In the genomic region with DNA sequence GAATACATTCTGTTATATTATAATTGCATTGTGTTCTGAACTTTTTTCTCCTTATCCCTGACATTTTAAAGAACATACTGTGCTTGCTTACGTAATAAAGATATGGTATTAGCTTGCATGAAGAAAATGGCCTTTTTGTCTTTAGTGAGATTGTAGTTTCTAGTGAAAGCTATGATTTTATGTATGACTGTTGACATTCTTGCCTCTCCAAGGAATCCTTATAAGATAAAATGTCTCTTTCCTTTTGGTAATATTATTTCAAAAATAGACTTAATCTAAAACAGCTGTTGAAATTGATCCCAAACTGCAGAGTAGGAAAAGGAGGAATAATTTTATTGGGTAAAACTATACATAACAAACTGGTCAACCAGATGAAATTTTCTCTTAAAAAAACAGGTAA, we compare ENCODE assay signal across 29 cellular contexts. TPM values are rescaled to one million over a fixed set of nuclear protein-coding genes. Genes with fewer than 3 reads are reported as not detected.
DNase-seq lines count a peak whose midpoint lies in the region; ATAC-seq and TF ChIP-seq lines count a peak whose summit lies in the region.
"Had no signal": no experiment of that assay in that cellular context is flagged by ENCODE, and none has a peak within 500 bp of the region (broad histone marks: within the 10 kb centered on the region; RNA-seq: fewer than 3 reads in every experiment).

No MANE protein-coding gene starts in this region.

- ATAC-seq in SK-N-SH treated with all-trans-retinoic acid at 6 μM for 48 hours = no peak
- ATAC-seq in left lung = no peak
- ATAC-seq: GM23338, HepG2, PC-3 had no signal

- H3K79me2 ChIP-seq in SK-N-SH (ENCODE audit: insufficient read depth) = no peaks in the 10 kb centered on the region

- H3K4me1 ChIP-seq in SK-N-SH (ENCODE audit: control insufficient read depth in 1 of 2, insufficient read depth in 2 of 2, low read depth in 1 of 2, low read length in 1 of 2) (no peaks in the 10 kb centered on the region), tibial nerve (no peaks in the 10 kb centered on the region), left lung (no peaks in the 10 kb centered on the region)
- H3K4me1 ChIP-seq: BE2C, SJSA1 had no signal

- no peak overlapping the region for H2AFZ ChIP-seq in SK-N-SH (ENCODE audit: low read depth)
- H2AFZ ChIP-seq: GM23338 had no signal

- H3K27ac Mint-ChIP-seq in mesothelial cell of epicardium = peak overlapping the region; percentile 44
- H3K27ac Mint-ChIP-seq: CD14-positive monocyte, GM23338, H9 had no signal

- H3K27ac ChIP-seq in SK-N-SH (ENCODE audit: low read depth in 2 of 2, low read length in 1 of 2) (no peak overlapping the region; a peak in 2 of 4 replicates), tibial nerve (no peak overlapping the region), left lung (no peak overlapping the region)
- H3K27ac ChIP-seq: 22Rv1, SJSA1 had no signal

- TF ChIP-seq EP300 in SK-N-SH (IDR thresholded peaks at IDR 0.05; ENCODE audit: borderline replicate concordance in 1 of 2, low read depth in 1 of 2, low read length in 1 of 2) (no peak), tibial nerve (IDR thresholded peaks at IDR 0.05) (no peak)

- peaks cover 4% of the 10 kb centered on the region for H3K4me1 Mint-ChIP-seq in mesothelial cell of epicardium
- H3K4me1 Mint-ChIP-seq: CD14-positive monocyte; CD8-positive, alpha-beta memory T cell; GM23338; H9 had no signal

- peaks cover 21% of the 10 kb centered on the region for H3K9me3 Mint-ChIP-seq in mesothelial cell of epicardium

- no peaks in the 10 kb centered on the region for H4K20me1 ChIP-seq in SK-N-SH (ENCODE audit: insufficient read depth)

- peaks cover 3% of the 10 kb centered on the region for H3K36me3 Mint-ChIP-seq in mesothelial cell of epicardium
- H3K36me3 Mint-ChIP-seq: CD14-positive monocyte had no signal

- CTCF ChIA-PET in SK-N-SH (lab: Yijun Ruan, JAX) = interaction anchor here (0.7 kb wide), 1 partner anchor 126 kb away, joined by 3 read pairs; no protein-coding TSS in a partner anchor

- peaks cover 2% of the 10 kb centered on the region for H3F3A ChIP-seq in SK-N-SH (replicated peaks; ENCODE audit: insufficient read depth)

- no peak for TF ChIP-seq POLR2A in tibial nerve (IDR thresholded peaks at IDR 0.05)

- H3K4me3 ChIP-seq in SK-N-SH (ENCODE audit: low read depth in 2 of 2, low read length in 1 of 2) (no peak overlapping the region), tibial nerve (no peak overlapping the region), left lung (no peak overlapping the region)
- H3K4me3 ChIP-seq: GM23338, MG63, SJSA1 had no signal

- no peak overlapping the region for H3K4me2 ChIP-seq in SK-N-SH
- H3K4me2 ChIP-seq: GM23338 had no signal

- POLR2A ChIA-PET in SK-N-SH (lab: Yijun Ruan, JAX) = no interaction called here

- whole genome bisulfite sequencing in SK-N-SH (ENCODE audit: low lambda C conversion rate) = 72% methylated on average over 1 of the region's 1 CpG
- WGBS in tibial nerve, 2 donors = 41 to 61% methylated on average over 1 of the region's 1 CpG

- H3K27me3 ChIP-seq in SK-N-SH (ENCODE audit: insufficient read depth) (no peaks in the 10 kb centered on the region), tibial nerve (no peaks in the 10 kb centered on the region), left lung (no peaks in the 10 kb centered on the region)
- H3K27me3 ChIP-seq: BE2C, MG63, SJSA1 had no signal

- H3K36me3 ChIP-seq in SK-N-SH (replicated peaks in 1 of 2; ENCODE audit: control insufficient read depth in 1 of 2, insufficient read depth in 2 of 2, low read length in 1 of 2) (no peaks in the 10 kb centered on the region), tibial nerve (no peaks in the 10 kb centered on the region), left lung (no peaks in the 10 kb centered on the region)
- H3K36me3 ChIP-seq: BE2C, MG63, SJSA1 had no signal

- no peak for TF ChIP-seq RAD21 in SK-N-SH (IDR thresholded peaks at IDR 0.05; ENCODE audit: low read length)

- H3K9me3 ChIP-seq in SK-N-SH (peaks cover 23% of the 10 kb centered on the region; the same call in 1 of the 2 replicates), tibial nerve (peaks cover 0 to 17% (median 0%) of the 10 kb centered on the region in 4 donors), left lung (peaks cover 0 to 13% of the 10 kb centered on the region in 2 donors)
- H3K9me3 ChIP-seq: BE2C, SJSA1 had no signal

- TF ChIP-seq CTCF in SK-N-SH (IDR thresholded peaks at IDR 0.05) = no peak
- no peak for TF ChIP-seq CTCF in mesothelial cell of epicardium (IDR thresholded peaks at IDR 0.05; ENCODE audit: unreplicated experiment)
- no peak for TF ChIP-seq CTCF in tibial nerve (IDR thresholded peaks at IDR 0.05)
- TF ChIP-seq CTCF in left lung (IDR thresholded peaks at IDR 0.05) = no peak

- DNase-seq in SK-N-SH = no peak
- DNase-seq in GM03348 (ENCODE audit: low spot score) = peak; percentile 24
- DNase-seq in fibroblast of gingiva (ENCODE audit: low read depth) = peak; percentile 66
- DNase-seq in mesothelial cell of epicardium (ENCODE audit: low spot score in 2 of 2, unreplicated experiment in 2 of 2) = no peak
- DNase-seq in tibial nerve (ENCODE audit: low spot score in 2 of 2) = no peak
- DNase-seq in hypothalamus (lab: John Stamatoyannopoulos, UW) = no peak
- DNase-seq in left lung = no peak
- DNase-seq: BE2C; CD8-positive, alpha-beta memory T cell; DMS 273 treated with DMSO at 0.1 percent for 48 hours; DMS79; GF-D8; H9; KBM-7; MG63; NCI-H1105 treated with DMSO at 0.1 percent for 48 hours; NCI-H146; NCI-H1930; NCI-H2107; NCI-H524; NCI-H82; NK-92 treated with Interleukin-12 subunit alpha and Interleukin-12 subunit beta, amount 100 ng/mL, for 24 hours; PC-3 had no signal

- no peak overlapping the region for H3K9ac ChIP-seq in SK-N-SH

- no peak overlapping the region for H3K4me3 Mint-ChIP-seq in mesothelial cell of epicardium
- H3K4me3 Mint-ChIP-seq: CD14-positive monocyte; CD8-positive, alpha-beta memory T cell; GM23338; H9 had no signal

- no peaks in the 10 kb centered on the region for H3K9me2 ChIP-seq in SK-N-SH

- H3K27me3 Mint-ChIP-seq in mesothelial cell of epicardium (ENCODE audit: low read depth) = no peaks in the 10 kb centered on the region
- H3K27me3 Mint-ChIP-seq: CD8-positive, alpha-beta memory T cell had no signal

- intact Hi-C loops in left lung (cut with DNase I) = no loop called here

TF ChIP-seq in SK-N-SH, 30 proteins besides CTCF, POLR2A, EP300 and RAD21:
- no peak for TF ChIP-seq ELF1 (IDR thresholded peaks at IDR 0.05)
- TF ChIP-seq FOXJ3 (CRISPR knock-in tag; IDR thresholded peaks at IDR 0.05) = no peak
- no peak for TF ChIP-seq FOSL2 (IDR thresholded peaks at IDR 0.05; ENCODE audit: borderline replicate concordance, low read depth)
- TF ChIP-seq, protein P1, sequence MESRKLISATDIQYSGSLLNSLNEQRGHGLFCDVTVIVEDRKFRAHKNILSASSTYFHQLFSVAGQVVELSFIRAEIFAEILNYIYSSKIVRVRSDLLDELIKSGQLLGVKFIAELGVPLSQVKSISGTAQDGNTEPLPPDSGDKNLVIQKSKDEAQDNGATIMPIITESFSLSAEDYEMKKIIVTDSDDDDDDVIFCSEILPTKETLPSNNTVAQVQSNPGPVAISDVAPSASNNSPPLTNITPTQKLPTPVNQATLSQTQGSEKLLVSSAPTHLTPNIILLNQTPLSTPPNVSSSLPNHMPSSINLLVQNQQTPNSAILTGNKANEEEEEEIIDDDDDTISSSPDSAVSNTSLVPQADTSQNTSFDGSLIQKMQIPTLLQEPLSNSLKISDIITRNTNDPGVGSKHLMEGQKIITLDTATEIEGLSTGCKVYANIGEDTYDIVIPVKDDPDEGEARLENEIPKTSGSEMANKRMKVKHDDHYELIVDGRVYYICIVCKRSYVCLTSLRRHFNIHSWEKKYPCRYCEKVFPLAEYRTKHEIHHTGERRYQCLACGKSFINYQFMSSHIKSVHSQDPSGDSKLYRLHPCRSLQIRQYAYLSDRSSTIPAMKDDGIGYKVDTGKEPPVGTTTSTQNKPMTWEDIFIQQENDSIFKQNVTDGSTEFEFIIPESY (IDR thresholded peaks at IDR 0.05; ENCODE audit: borderline replicate concordance, low read depth) = no peak
- peak; percentile 25; the same call in 1 of the 2 replicates for TF ChIP-seq TCF12 (IDR thresholded peaks at IDR 0.05)

TF ChIP-seq in SK-N-SH treated with all-trans-retinoic acid at 6 μM for 48 hours, 23 proteins besides CTCF, POLR2A, EP300 and RAD21 (continues in another document):
- TF ChIP-seq, protein P2, sequence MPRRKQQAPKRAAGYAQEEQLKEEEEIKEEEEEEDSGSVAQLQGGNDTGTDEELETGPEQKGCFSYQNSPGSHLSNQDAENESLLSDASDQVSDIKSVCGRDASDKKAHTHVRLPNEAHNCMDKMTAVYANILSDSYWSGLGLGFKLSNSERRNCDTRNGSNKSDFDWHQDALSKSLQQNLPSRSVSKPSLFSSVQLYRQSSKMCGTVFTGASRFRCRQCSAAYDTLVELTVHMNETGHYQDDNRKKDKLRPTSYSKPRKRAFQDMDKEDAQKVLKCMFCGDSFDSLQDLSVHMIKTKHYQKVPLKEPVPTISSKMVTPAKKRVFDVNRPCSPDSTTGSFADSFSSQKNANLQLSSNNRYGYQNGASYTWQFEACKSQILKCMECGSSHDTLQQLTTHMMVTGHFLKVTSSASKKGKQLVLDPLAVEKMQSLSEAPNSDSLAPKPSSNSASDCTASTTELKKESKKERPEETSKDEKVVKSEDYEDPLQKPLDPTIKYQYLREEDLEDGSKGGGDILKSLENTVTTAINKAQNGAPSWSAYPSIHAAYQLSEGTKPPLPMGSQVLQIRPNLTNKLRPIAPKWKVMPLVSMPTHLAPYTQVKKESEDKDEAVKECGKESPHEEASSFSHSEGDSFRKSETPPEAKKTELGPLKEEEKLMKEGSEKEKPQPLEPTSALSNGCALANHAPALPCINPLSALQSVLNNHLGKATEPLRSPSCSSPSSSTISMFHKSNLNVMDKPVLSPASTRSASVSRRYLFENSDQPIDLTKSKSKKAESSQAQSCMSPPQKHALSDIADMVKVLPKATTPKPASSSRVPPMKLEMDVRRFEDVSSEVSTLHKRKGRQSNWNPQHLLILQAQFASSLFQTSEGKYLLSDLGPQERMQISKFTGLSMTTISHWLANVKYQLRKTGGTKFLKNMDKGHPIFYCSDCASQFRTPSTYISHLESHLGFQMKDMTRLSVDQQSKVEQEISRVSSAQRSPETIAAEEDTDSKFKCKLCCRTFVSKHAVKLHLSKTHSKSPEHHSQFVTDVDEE (CRISPR knock-in tag; IDR thresholded peaks at IDR 0.05) = no peak
- TF ChIP-seq ZC3H10 (CRISPR knock-in tag; IDR thresholded peaks at IDR 0.05) = no peak

RNA-seq across cellular contexts. Expression of a gene that starts 40.8 kb away (rescaled TPM):
- polyA plus RNA-seq in SK-N-SH (2012; rRNA removed) = 2.0 and 2.4 TPM in 2 replicates
- polyA plus RNA-seq in SK-N-SH (2012; cell fraction: cytosol; rRNA removed) = 2.8 and 3.0 TPM in 2 replicates
- polyA plus RNA-seq in SK-N-SH (2012; cell fraction: nucleus; rRNA removed) = 1.1 and 2.7 TPM in 2 replicates
- total RNA-seq in mesothelial cell of epicardium (5.3 to 8.2 TPM (median 7.1 TPM) in 3 replicates), tibial nerve (10 to 100 TPM in 3 of 4 donors, 1 to 10 TPM in 1; 5.7 to 27.5 (median 15.3) TPM), left lung (10 to 100 TPM; 60.7 to 78.3 TPM)

RNA-seq across cellular contexts. Expression of a gene that starts 42.2 kb away (rescaled TPM):
- 23.3 and 33.5 TPM in 2 replicates for polyA plus RNA-seq in SK-N-SH (2012; rRNA removed)
- 28.7 and 30.2 TPM in 2 replicates for polyA plus RNA-seq in SK-N-SH (2012; cell fraction: cytosol; rRNA removed)
- 25.5 and 74.7 TPM in 2 replicates for polyA plus RNA-seq in SK-N-SH (2012; cell fraction: nucleus; rRNA removed)
- 45.0 to 51.3 TPM (median 51.1 TPM) in 3 replicates for total RNA-seq in mesothelial cell of epicardium
- total RNA-seq in tibial nerve = 10 to 100 TPM; 30.2 to 69.0 (median 54.3) TPM
- 10 to 100 TPM; 48.3 to 78.8 TPM for total RNA-seq in left lung

Comparison
In these comparisons a context has a peak if more than half of its experiments do, and no peak if none do; other contexts are left out.
1. DNase-seq: peak in GM03348 (single experiment) and fibroblast of gingiva (single experiment); none in SK-N-SH (single experiment), mesothelial cell of epicardium (0 of 2), tibial nerve (0 of 2), hypothalamus (0 of 51) and left lung (0 of 2).